In genomic region chr14:68663385-68664076, GRCh38 we compare ENCODE assay signal across 1 cellular context.
A peak's percentile ranks its signal among the peaks of the same experiment; 100 is the strongest.
TF ChIP-seq lines count a peak whose summit lies in the region.

No MANE protein-coding gene starts in this region.

TF ChIP-seq in IMR-90, 13 proteins besides CTCF, POLR2A, EP300 and RAD21 (continued from another document):
- peak; percentile 20; the same call in 1 of the 2 replicates for TF ChIP-seq SMC3 (IDR thresholded peaks at IDR 0.05; ENCODE audit: low read depth, low read length)
